Comparison of ENCODE assay signal across 10 cellular contexts in genomic region chr17:2266865-2267228, GRCh38. TPM values are rescaled to one million over a fixed set of nuclear protein-coding genes. Genes with fewer than 3 reads are reported as not detected.
DNase-seq lines count a peak whose midpoint lies in the region; ATAC-seq and TF ChIP-seq lines count a peak whose summit lies in the region.
"Had no signal": no experiment of that assay in that cellular context is flagged by ENCODE, and none has a peak within 500 bp of the region (broad histone marks: within the 10 kb centered on the region; RNA-seq: fewer than 3 reads in every experiment).

No MANE protein-coding gene starts in this region.

- DNase-seq in activated B cell treated with CpG ODN at 0.5 μM for 24 hours (no peak), NCI-H524 (lab: John Stamatoyannopoulos, UW) (no peak), mesenchymal stem cell (no peak), SIG-M5 (lab: John Stamatoyannopoulos, UW) (no peak)
- DNase-seq: NCI-H510A treated with DMSO at 0.1 percent for 48 hours had no signal

- H3K36me3 Mint-ChIP-seq in activated B cell treated with CpG ODN at 0.5 μM for 24 hours (ENCODE audit: low read depth) (peaks cover 42% of the 10 kb centered on the region), nephron (ENCODE audit: low read depth) (peaks cover 33% of the 10 kb centered on the region)

- peaks cover 14% of the 10 kb centered on the region for H3K4me1 ChIP-seq in HEK293 (ENCODE audit: control insufficient read depth, insufficient read depth, low read length)
- peaks cover 1% of the 10 kb centered on the region for H3K4me1 ChIP-seq in mesenchymal stem cell (ENCODE audit: control insufficient read depth, insufficient read depth, low read depth, low read length)
- H3K4me1 ChIP-seq: parathyroid adenoma had no signal

- no peak overlapping the region for H2BK12ac ChIP-seq in mesenchymal stem cell (ENCODE audit: low read length in 2 of 2)

- H3K27ac ChIP-seq in HEK293 (ENCODE audit: extremely low read depth, low read depth, low read length) (no peak overlapping the region), mesenchymal stem cell (ENCODE audit: low read length, poor library complexity, severe bottlenecking) (no peak overlapping the region)
- H3K27ac ChIP-seq: parathyroid adenoma had no signal

- CTCF ChIA-PET in HEK293 (lab: Yijun Ruan, JAX) = interaction anchor here (0.5 to 2.2 kb wide), 9 partner anchors 22 to 519 kb away, joined by 3 to 10 read pairs (median 3); partner anchors contain the start of gene HIC1
- CTCF ChIA-PET in activated B cell treated with CpG ODN at 0.5 μM for 24 hours (lab: Charles Lee) = interaction anchor here (1.0 kb wide), 1 partner anchor 22 kb away, joined by 4 read pairs; no protein-coding TSS in a partner anchor

- POLR2A ChIA-PET in HEK293 (lab: Yijun Ruan, JAX) (no interaction called here), activated B cell treated with CpG ODN at 0.5 μM for 24 hours (lab: Charles Lee) (interaction anchor here (0.8 kb wide), 1 partner anchor 69 kb away, joined by 3 read pairs; the partner anchor contains the start of gene TSR1)

- H3K14ac ChIP-seq in mesenchymal stem cell (ENCODE audit: low read length in 2 of 2) = no peak overlapping the region

- H2BK15ac ChIP-seq in mesenchymal stem cell (ENCODE audit: low read depth, poor library complexity, severe bottlenecking) = no peak overlapping the region

- no peak overlapping the region for H2BK120ac ChIP-seq in mesenchymal stem cell (ENCODE audit: low read depth, low read length)

- peaks cover 25 to 44% of the 10 kb centered on the region in 2 experiments for H3K36me3 ChIP-seq in HEK293 (ENCODE audit: control insufficient read depth in 2 of 2, insufficient read depth in 1 of 2, low read length in 2 of 2)
- H3K36me3 ChIP-seq in mesenchymal stem cell (ENCODE audit: control insufficient read depth in 1 of 2, insufficient read depth in 2 of 2, low read depth in 1 of 2, low read length in 2 of 2) = peaks cover 26 to 37% of the 10 kb centered on the region in 2 experiments

- H4K91ac ChIP-seq in mesenchymal stem cell (ENCODE audit: low read length) = no peak overlapping the region

- H3K18ac ChIP-seq in mesenchymal stem cell (ENCODE audit: low read depth in 1 of 2, low read length in 2 of 2) = no peak overlapping the region

- no peak overlapping the region for H3K4me3 Mint-ChIP-seq in activated B cell treated with CpG ODN at 0.5 μM for 24 hours
- H3K4me3 Mint-ChIP-seq in nephron = no peak overlapping the region

- H3K4me2 ChIP-seq in mesenchymal stem cell (ENCODE audit: low read length, poor library complexity, severe bottlenecking) = no peak overlapping the region

- H4K8ac ChIP-seq in mesenchymal stem cell (ENCODE audit: low read length) = no peak overlapping the region

- H3K4me3 ChIP-seq in HEK293 (ENCODE audit: low read depth, low read length) = no peak overlapping the region
- no peak overlapping the region for H3K4me3 ChIP-seq in mesenchymal stem cell (ENCODE audit: insufficient read depth in 1 of 2, low read depth in 1 of 2, low read length in 2 of 2)

- H3K27me3 Mint-ChIP-seq in activated B cell treated with CpG ODN at 0.5 μM for 24 hours (no peaks in the 10 kb centered on the region), nephron (ENCODE audit: low read depth) (no peaks in the 10 kb centered on the region)

- H3K4me1 Mint-ChIP-seq in activated B cell treated with CpG ODN at 0.5 μM for 24 hours = peaks cover 20% of the 10 kb centered on the region
- H3K4me1 Mint-ChIP-seq in nephron = peaks cover 38% of the 10 kb centered on the region

- no peak overlapping the region for H2AFZ ChIP-seq in mesenchymal stem cell (ENCODE audit: low read depth, low read length)
- H2AFZ ChIP-seq: parathyroid adenoma had no signal

- H3K23ac ChIP-seq in mesenchymal stem cell (ENCODE audit: low read length in 2 of 2) = no peak overlapping the region

- no peaks in the 10 kb centered on the region for H3K9me3 Mint-ChIP-seq in activated B cell treated with CpG ODN at 0.5 μM for 24 hours
- H3K9me3 Mint-ChIP-seq in nephron = no peaks in the 10 kb centered on the region

- H2AK5ac ChIP-seq in mesenchymal stem cell (ENCODE audit: low read length, severe bottlenecking) = no peak overlapping the region

- no peak overlapping the region for H3K4ac ChIP-seq in mesenchymal stem cell (ENCODE audit: low read depth in 1 of 2, low read length in 2 of 2)

- TF ChIP-seq CTCF in HEK293 (tag by site-specific recombination; IDR thresholded peaks at IDR 0.05) (no peak), activated B cell treated with CpG ODN at 0.5 μM for 24 hours (IDR thresholded peaks at IDR 0.05) (no peak), nephron (IDR thresholded peaks at IDR 0.05; ENCODE audit: unreplicated experiment in 3 of 3) (no peak)

- H3K9me3 ChIP-seq in HEK293 (ENCODE audit: control insufficient read depth, insufficient read depth, low read depth, low read length) = no peaks in the 10 kb centered on the region
- no peaks in the 10 kb centered on the region for H3K9me3 ChIP-seq in mesenchymal stem cell (ENCODE audit: control insufficient read depth, low read length)

- 80% methylated on average over 3 of the region's 3 CpGs for WGBS in mesenchymal stem cell

- H3K27ac Mint-ChIP-seq in activated B cell treated with CpG ODN at 0.5 μM for 24 hours = peak overlapping the region; percentile 93
- peak overlapping the region in 2 of 3 experiments; percentile 44 to 69 for H3K27ac Mint-ChIP-seq in nephron

- no peak overlapping the region for H2BK5ac ChIP-seq in mesenchymal stem cell (ENCODE audit: low read depth, low read length, poor library complexity, severe bottlenecking)

- ATAC-seq in GM18858 (IDR thresholded peaks at IDR 0.05; ENCODE audit: unreplicated experiment) = peak; percentile 9
- no peak for ATAC-seq in activated B cell treated with CpG ODN at 0.5 μM for 24 hours (ENCODE audit: low read depth)
- no peak for ATAC-seq in GM19324 (IDR thresholded peaks at IDR 0.05; ENCODE audit: low FRiP score, unreplicated experiment)

- H3K79me1 ChIP-seq in mesenchymal stem cell (replicated peaks; ENCODE audit: low read length, poor library complexity, severe bottlenecking) = peaks cover 29% of the 10 kb centered on the region

- intact Hi-C loops in activated B cell treated with CpG ODN at 0.5 μM for 24 hours (cut with micrococcal nuclease) = no loop called here

- no peak overlapping the region for H3K9ac ChIP-seq in mesenchymal stem cell (ENCODE audit: low read length)
- H3K9ac ChIP-seq: parathyroid adenoma had no signal

- no peaks in the 10 kb centered on the region for H3K27me3 ChIP-seq in mesenchymal stem cell (ENCODE audit: control insufficient read depth in 1 of 2, insufficient read depth in 1 of 2, low read length in 2 of 2)

TF ChIP-seq in HEK293, 187 proteins besides CTCF, POLR2A, EP300 and RAD21:
- TF ChIP-seq ZNF19 (tag by site-specific recombination; IDR thresholded peaks at IDR 0.05; ENCODE audit: low read depth) = no peak
- no peak for TF ChIP-seq ZNF426 (tag by site-specific recombination; IDR thresholded peaks at IDR 0.05)
- 0 out of 2 replicates have a peak, but pooled peaks have one; percentile 36 for TF ChIP-seq ZNF600 (tag by site-specific recombination; IDR thresholded peaks at IDR 0.05)
- no peak for TF ChIP-seq ZBTB17 (tag by site-specific recombination; IDR thresholded peaks at IDR 0.05)
- TF ChIP-seq KLF9 (tag by site-specific recombination; IDR thresholded peaks at IDR 0.05; ENCODE audit: low read depth) = no peak
- no peak for TF ChIP-seq ATF2 (tag by site-specific recombination; IDR thresholded peaks at IDR 0.05; ENCODE audit: low read depth)
- TF ChIP-seq ZBTB1 (tag by site-specific recombination; IDR thresholded peaks at IDR 0.05) = no peak

RNA-seq across cellular contexts. Expression of gene SMG6, which starts 36.7 kb away (rescaled TPM):
- total RNA-seq in activated B cell treated with CpG ODN at 0.5 μM for 24 hours = 22.0 and 30.5 TPM in 2 replicates
- polyA plus RNA-seq in mesenchymal stem cell (2013, experiment 1 of 2) = 25.3 TPM
- polyA plus RNA-seq in mesenchymal stem cell (2013, experiment 2 of 2) = 25.6 TPM

RNA-seq across cellular contexts. Expression of gene SRR, which starts 36.9 kb away (rescaled TPM):
- total RNA-seq in activated B cell treated with CpG ODN at 0.5 μM for 24 hours = 5.7 and 8.6 TPM in 2 replicates
- polyA plus RNA-seq in mesenchymal stem cell (2013, experiment 1 of 2) = 12.2 TPM
- polyA plus RNA-seq in mesenchymal stem cell (2013, experiment 2 of 2) = 10.6 TPM
